In genomic region chr18:58758606-58759005, GRCh38 we compare ENCODE assay signal across 1 cellular context.
TF ChIP-seq lines count a peak whose summit lies in the region.

No MANE protein-coding gene starts in this region.

TF ChIP-seq in GM12891, 5 proteins besides CTCF, POLR2A, EP300 and RAD21:
- TF ChIP-seq PAX5 (IDR thresholded peaks at IDR 0.05; ENCODE audit: insufficient read depth, low read length, severe bottlenecking) (no peak), POU2F2 (IDR thresholded peaks at IDR 0.05; ENCODE audit: low read depth, low read length) (no peak), SPI1 (IDR thresholded peaks at IDR 0.05; ENCODE audit: low read depth, low read length) (no peak), POLR2AphosphoS5 (IDR thresholded peaks at IDR 0.05; ENCODE audit: low read depth, low read length) (no peak), TAF1 (IDR thresholded peaks at IDR 0.05; ENCODE audit: low read depth, low read length) (no peak)
